ENCODE assay signal across 8 cellular contexts in the genomic region with DNA sequence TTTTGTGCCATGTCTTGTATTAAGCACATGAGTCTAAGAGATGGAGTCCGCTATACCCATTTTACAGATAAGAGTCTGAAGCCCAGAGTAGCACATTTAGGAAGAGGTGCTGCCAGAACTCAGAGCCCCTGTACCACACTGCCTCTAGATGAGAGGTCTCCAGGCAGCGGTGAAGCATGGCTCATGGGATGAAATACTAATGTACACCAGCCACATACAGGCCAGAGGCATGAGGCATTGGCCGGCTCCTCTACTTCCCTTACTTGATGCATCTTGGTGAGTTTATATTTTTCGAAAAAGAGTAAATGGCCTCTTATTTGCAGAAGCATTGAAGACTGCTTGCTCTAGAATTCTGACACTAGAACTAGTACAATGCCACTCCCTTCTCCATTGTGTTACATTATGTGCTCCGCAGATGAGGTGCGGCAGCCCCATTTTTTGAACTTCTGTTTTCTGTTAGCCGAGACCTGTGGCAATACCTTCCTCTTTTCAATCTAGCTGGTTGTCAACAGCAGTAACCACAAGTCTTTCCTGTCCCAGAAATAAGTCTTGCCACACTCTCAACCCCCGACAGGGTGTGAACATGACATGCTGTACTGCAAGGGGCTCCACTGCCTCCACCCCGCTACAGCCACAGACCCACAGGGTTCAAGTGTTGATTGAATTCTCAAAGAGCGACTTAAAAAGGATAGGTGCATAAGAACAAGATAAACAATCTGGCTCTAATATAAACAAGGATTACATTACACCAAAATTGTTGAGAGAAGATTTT.
A peak's percentile ranks its signal among the peaks of the same experiment; 100 is the strongest.
DNase-seq lines count a peak whose midpoint lies in the region; ATAC-seq and TF ChIP-seq lines count a peak whose summit lies in the region.

No MANE protein-coding gene starts in this region.

- POLR2A ChIA-PET in activated CD8-positive, alpha-beta T cell treated with anti-CD3 and anti-CD28 coated beads for 36 hours (lab: Charles Lee): interaction anchor here (0.7 to 14.3 kb wide), 5 partner anchors 14 to 81 kb away, joined by 3 to 261 read pairs (median 14); no protein-coding TSS in a partner anchor

- DNase-seq in AML-193 (lab: John Stamatoyannopoulos, UW) (peak; percentile 99), Right ventricle myocardium superior (peak; percentile 76), NCI-H524 treated with DMSO at 0.1 percent for 48 hours (lab: John Stamatoyannopoulos, UW) (no peak), NCI-H146 (lab: John Stamatoyannopoulos, UW) (no peak)
- peak; percentile 89 for DNase-seq in activated CD8-positive, alpha-beta T cell treated with anti-CD3 and anti-CD28 coated beads for 36 hours
- peak in 2 of 3 experiments; percentile 41 to 53 for DNase-seq in stimulated activated CD4-positive, alpha-beta T cell treated with anti-CD3 and anti-CD28 coated beads, TNF-alpha, amount 100 ng/mL, for 4 hours (ENCODE audit: low read depth in 3 of 3)

- peak overlapping the region; percentile 99 for H3K27ac Mint-ChIP-seq in activated CD8-positive, alpha-beta T cell treated with anti-CD3 and anti-CD28 coated beads for 36 hours

- TF ChIP-seq CTCF in activated CD8-positive, alpha-beta T cell treated with anti-CD3 and anti-CD28 coated beads for 36 hours (IDR thresholded peaks at IDR 0.05): no peak

- no peaks in the 10 kb centered on the region for H3K27me3 Mint-ChIP-seq in activated CD8-positive, alpha-beta T cell treated with anti-CD3 and anti-CD28 coated beads for 36 hours

- H3K4me1 Mint-ChIP-seq in activated CD8-positive, alpha-beta T cell treated with anti-CD3 and anti-CD28 coated beads for 36 hours (ENCODE audit: low read depth): peaks cover 45% of the 10 kb centered on the region

- ATAC-seq in GM19468 (IDR thresholded peaks at IDR 0.05; ENCODE audit: extremely low read depth, unreplicated experiment) (peak; percentile 61), HG03575 (IDR thresholded peaks at IDR 0.05; ENCODE audit: extremely low read depth, insufficient number of reproducible peaks, low FRiP score, unreplicated experiment) (peak; percentile 72), Right ventricle myocardium superior (ENCODE audit: poor library complexity) (peak; percentile 30)
- ATAC-seq in activated CD8-positive, alpha-beta T cell treated with anti-CD3 and anti-CD28 coated beads for 36 hours: peak; percentile 53

- H3K36me3 Mint-ChIP-seq in activated CD8-positive, alpha-beta T cell treated with anti-CD3 and anti-CD28 coated beads for 36 hours (ENCODE audit: low read depth): peaks cover 4% of the 10 kb centered on the region

- CTCF ChIA-PET in activated CD8-positive, alpha-beta T cell treated with anti-CD3 and anti-CD28 coated beads for 36 hours (lab: Charles Lee): interaction anchor here (1.0 to 6.9 kb wide), 11 partner anchors 11 to 107 kb away, joined by 3 to 100 read pairs (median 4); no protein-coding TSS in a partner anchor

- H3K9me3 Mint-ChIP-seq in activated CD8-positive, alpha-beta T cell treated with anti-CD3 and anti-CD28 coated beads for 36 hours: peaks cover 8% of the 10 kb centered on the region

- intact Hi-C loops in activated CD8-positive, alpha-beta T cell treated with anti-CD3 and anti-CD28 coated beads for 36 hours (cut with micrococcal nuclease): loop anchor here (2.0 to 5.0 kb wide), 2 partner anchors 14 to 51 kb away; no protein-coding TSS in a partner anchor
- intact Hi-C loops in Right ventricle myocardium superior (cut with DNase I): loop anchor here (10.0 kb wide), 1 partner anchor 102 kb away; no protein-coding TSS in a partner anchor

- no peak overlapping the region for H3K4me3 Mint-ChIP-seq in activated CD8-positive, alpha-beta T cell treated with anti-CD3 and anti-CD28 coated beads for 36 hours

Comparison
In these comparisons a context has a peak if more than half of its experiments do, and no peak if none do; other contexts are left out.
1. DNase-seq: peak in AML-193 (2 of 2), activated CD8-positive, alpha-beta T cell treated with anti-CD3 and anti-CD28 coated beads for 36 hours (single experiment), Right ventricle myocardium superior (single experiment) and stimulated activated CD4-positive, alpha-beta T cell treated with anti-CD3 and anti-CD28 coated beads, TNF-alpha, amount 100 ng/mL, for 4 hours (2 of 3); none in NCI-H524 treated with DMSO at 0.1 percent for 48 hours (single experiment) and NCI-H146 (single experiment).
2. Peak in every context shown above with its lines, with median percentiles within 50 percentile points of each other: ATAC-seq.